ENCODE assay signal across 27 cellular contexts in the genomic region with DNA sequence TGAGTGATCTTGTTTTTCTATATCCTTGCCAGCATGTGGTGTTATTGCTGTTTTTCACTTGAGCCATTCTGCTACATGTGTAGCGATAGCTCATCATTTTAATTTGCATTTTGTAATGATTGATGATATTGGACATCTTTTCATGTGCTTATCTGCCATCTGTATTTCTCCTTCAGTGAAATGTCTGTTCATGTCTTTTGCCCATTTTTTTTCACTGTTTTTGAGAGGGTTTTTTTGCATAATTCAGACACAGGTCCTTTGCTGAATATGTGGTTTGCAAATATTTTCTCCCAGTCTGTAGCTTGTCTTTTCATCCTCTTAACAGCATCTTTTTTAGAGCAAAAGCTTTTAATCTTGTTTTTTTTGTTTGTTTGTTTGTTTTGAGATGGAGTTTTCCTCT. TPM values are rescaled to one million over a fixed set of nuclear protein-coding genes. Genes with fewer than 3 reads are reported as not detected.
A peak's percentile ranks its signal among the peaks of the same experiment; 100 is the strongest.
DNase-seq lines count a peak whose midpoint lies in the region; ATAC-seq and TF ChIP-seq lines count a peak whose summit lies in the region.
"Had no signal": no experiment of that assay in that cellular context is flagged by ENCODE, and none has a peak within 500 bp of the region (broad histone marks: within the 10 kb centered on the region; RNA-seq: fewer than 3 reads in every experiment).

No MANE protein-coding gene starts in this region.

- CTCF ChIA-PET in PC-3 (lab: Charles Lee), result no interaction called here

- no peaks in the 10 kb centered on the region for H3F3A ChIP-seq in PC-3 (ENCODE audit: low read length, unreplicated experiment)

- no peaks in the 10 kb centered on the region for H3K9me3 ChIP-seq in PC-3 (ENCODE audit: low read length)
- H3K9me3 ChIP-seq: A549; BE2C; BLaER1; BLaER1 treated with 17β-estradiol and CSF1 and Interleukin-3, amounts not matched to agents 10 nM and 100 nM; Caco-2 had no signal

- H3K79me2 ChIP-seq in PC-3 (ENCODE audit: low read length), result peaks cover 13% of the 10 kb centered on the region

- H3K9me2 ChIP-seq in PC-3 (replicated peaks; ENCODE audit: low read length), result no peaks in the 10 kb centered on the region

- no peak overlapping the region for H2AFZ ChIP-seq in PC-3 (ENCODE audit: low read length)

- H3K36me3 ChIP-seq in PC-3 (ENCODE audit: low read depth, low read length), result no peaks in the 10 kb centered on the region
- H3K36me3 ChIP-seq: BLaER1 had no signal

- no peak for TF ChIP-seq CTCF in PC-3 (conservative IDR thresholded peaks at IDR 0.05; ENCODE audit: low read depth, low read length)

- H3K27ac ChIP-seq in PC-3 (ENCODE audit: low read length), result no peak overlapping the region
- H3K27ac ChIP-seq: 22Rv1; A549; BLaER1; BLaER1 treated with 17β-estradiol and CSF1 and Interleukin-3, amounts not matched to agents 10 nM and 100 nM; C4-2B had no signal

- H3K9ac ChIP-seq in PC-3 (ENCODE audit: low read length), result no peak overlapping the region
- H3K9ac ChIP-seq: BLaER1; BLaER1 treated with 17β-estradiol and CSF1 and Interleukin-3, amounts not matched to agents 10 nM and 100 nM had no signal

- H3K4me1 ChIP-seq in PC-3 (ENCODE audit: insufficient read depth, low read length), result peaks cover 3% of the 10 kb centered on the region; the same call in 1 of the 2 replicates
- H3K4me1 ChIP-seq: BE2C had no signal

- H3K27me3 ChIP-seq in PC-3 (ENCODE audit: low read length), result no peaks in the 10 kb centered on the region
- H3K27me3 ChIP-seq: BLaER1; BLaER1 treated with 17β-estradiol and CSF1 and Interleukin-3, amounts not matched to agents 10 nM and 100 nM had no signal

- intact Hi-C loops in PC-3 (cut with micrococcal nuclease), result loop anchor here (10.0 kb wide), 2 partner anchors 871 to 1621 kb away; no protein-coding TSS in a partner anchor

- no peak overlapping the region for H3K4me2 ChIP-seq in PC-3 (ENCODE audit: low read length)
- H3K4me2 ChIP-seq: A549; BLaER1; BLaER1 treated with 17β-estradiol and CSF1 and Interleukin-3, amounts not matched to agents 10 nM and 100 nM had no signal

- POLR2A ChIA-PET in PC-3 (lab: Charles Lee; ENCODE audit: unreplicated experiment), result no interaction called here

- no peak for ATAC-seq in PC-3
- ATAC-seq: A549; CD8-positive, alpha-beta T cell had no signal

- DNase-seq in NAMALWA (ENCODE audit: low spot score) (peak; percentile 1), PC-3 (no peak)
- DNase-seq: 8988T; ACHN; AML-193; BE2C; C1 segment of cervical spinal cord; Caco-2; Calu3; CD4-positive, alpha-beta memory T cell; CD4-positive, alpha-beta T cell; CD4-positive, CD25-positive, alpha-beta regulatory T cell; CD8-positive, alpha-beta memory T cell; CD8-positive, alpha-beta T cell; COR-L47; DMS 273 treated with DMSO at 0.1 percent for 48 hours; DMS153; DMS53; DMS79; DMS79 treated with DMSO at 0.1 percent for 48 hours; DND-41; EL had no signal

- BruUV-seq in PC-3 (replicated peaks; lab: Mats Ljungman, UMichigan), result no TSS peak

- no peaks in the 10 kb centered on the region for H4K20me1 ChIP-seq in PC-3 (ENCODE audit: low read length)

- no peak overlapping the region for H3K4me3 ChIP-seq in PC-3 (ENCODE audit: low read length)
- H3K4me3 ChIP-seq: A549; BLaER1; BLaER1 treated with 17β-estradiol and CSF1 and Interleukin-3, amounts not matched to agents 10 nM and 100 nM had no signal

RNA-seq across cellular contexts. Expression of gene PMPCB, which starts 3.7 kb away (rescaled TPM):
- 49.6 and 64.4 TPM in 2 replicates for total RNA-seq in PC-3 (2014; rRNA removed)

RNA-seq across cellular contexts. Expression of gene DNAJC2, which starts 51.0 kb away (rescaled TPM):
- 21.7 and 30.6 TPM in 2 replicates for total RNA-seq in PC-3 (2014; rRNA removed)

RNA-seq across cellular contexts. Expression of gene PSMC2, which starts 53.9 kb away (rescaled TPM):
- total RNA-seq in PC-3 (2014; rRNA removed), result 190 and 237 TPM in 2 replicates
